Comparison of ENCODE assay signal across 12 cellular contexts in genomic region chr4:100372432-100372831, GRCh38.
DNase-seq lines count a peak whose midpoint lies in the region; ATAC-seq and TF ChIP-seq lines count a peak whose summit lies in the region.
"Had no signal": no experiment of that assay in that cellular context is flagged by ENCODE, and none has a peak within 500 bp of the region (broad histone marks: within the 10 kb centered on the region; RNA-seq: fewer than 3 reads in every experiment).

No MANE protein-coding gene starts in this region.

- H3K27ac Mint-ChIP-seq in GM23338, result no peak overlapping the region
- no peak overlapping the region for H3K27ac Mint-ChIP-seq in glutamatergic neuron (ENCODE audit: unreplicated experiment)
- H3K27ac Mint-ChIP-seq in activated T-helper 1 cell treated with anti-CD3 and anti-CD28 coated beads, Interleukin-12 subunit alpha, Interleukin-12 subunit beta, Interleukin-2, Interleukin-4 antibody, amounts not matched to agents 30 ng/mL and 10 ng/mL and 1 ng/mL, durations not matched to agents 14 hours and 24 hours and 36 hours, result no peak overlapping the region
- H3K27ac Mint-ChIP-seq: activated naive CD4-positive, alpha-beta T cell treated with anti-CD3 and anti-CD28 coated beads, Interleukin-2, amount 50 U/mL, for 72 hours; T-helper 2 cell treated with Interferon-gamma antibody and Interleukin-4, amounts not matched to agents 5 μg/mL and 100 μg/mL, for 36 hours had no signal

- H3K4me2 ChIP-seq in GM23338, result no peak overlapping the region

- intact Hi-C loops in activated T-helper 1 cell treated with anti-CD3 and anti-CD28 coated beads, Interleukin-12 subunit alpha, Interleukin-12 subunit beta, Interleukin-2, Interleukin-4 antibody, amounts not matched to agents 30 ng/mL and 10 ng/mL and 1 ng/mL, durations not matched to agents 14 hours and 24 hours and 36 hours (cut with micrococcal nuclease), result no loop called here

- TF ChIP-seq CTCF in C4-2B (conservative IDR thresholded peaks at IDR 0.05) (peak; percentile 54), GM23338 (conservative IDR thresholded peaks at IDR 0.05; ENCODE audit: low read depth in 2 of 2) (peak; percentile 63 to 75), glutamatergic neuron (IDR thresholded peaks at IDR 0.05; ENCODE audit: partially characterized antibody, unreplicated experiment) (peak; percentile 79)

- H3K4me3 Mint-ChIP-seq in GM23338, result no peak overlapping the region
- no peak overlapping the region for H3K4me3 Mint-ChIP-seq in glutamatergic neuron (ENCODE audit: unreplicated experiment)
- no peak overlapping the region for H3K4me3 Mint-ChIP-seq in activated T-helper 1 cell treated with anti-CD3 and anti-CD28 coated beads, Interleukin-12 subunit alpha, Interleukin-12 subunit beta, Interleukin-2, Interleukin-4 antibody, amounts not matched to agents 30 ng/mL and 10 ng/mL and 1 ng/mL, durations not matched to agents 14 hours and 24 hours and 36 hours
- H3K4me3 Mint-ChIP-seq: T-helper 2 cell treated with Interferon-gamma antibody and Interleukin-4, amounts not matched to agents 5 μg/mL and 100 μg/mL, for 36 hours had no signal

- H3F3A ChIP-seq in GM23338 (replicated peaks; ENCODE audit: low read depth), result no peaks in the 10 kb centered on the region

- H3K27ac ChIP-seq in C4-2B (no peak overlapping the region), GM23338 (ENCODE audit: low read depth) (no peak overlapping the region)
- H3K27ac ChIP-seq: neutrophil had no signal

- no peaks in the 10 kb centered on the region for H3K79me2 ChIP-seq in GM23338 (replicated peaks; ENCODE audit: insufficient read depth)

- H3K4me1 Mint-ChIP-seq in GM23338 (no peaks in the 10 kb centered on the region), glutamatergic neuron (ENCODE audit: low read depth, unreplicated experiment) (no peaks in the 10 kb centered on the region)
- no peaks in the 10 kb centered on the region for H3K4me1 Mint-ChIP-seq in activated T-helper 1 cell treated with anti-CD3 and anti-CD28 coated beads, Interleukin-12 subunit alpha, Interleukin-12 subunit beta, Interleukin-2, Interleukin-4 antibody, amounts not matched to agents 30 ng/mL and 10 ng/mL and 1 ng/mL, durations not matched to agents 14 hours and 24 hours and 36 hours (ENCODE audit: low read depth)

- no peaks in the 10 kb centered on the region for H3K36me3 ChIP-seq in GM23338 (ENCODE audit: insufficient read depth)
- H3K36me3 ChIP-seq: neutrophil had no signal

- no peaks in the 10 kb centered on the region for H3K27me3 ChIP-seq in GM23338 (ENCODE audit: insufficient read depth)
- H3K27me3 ChIP-seq: neutrophil had no signal

- DNase-seq in GM23338 (ENCODE audit: low spot score) (peak; percentile 67), SK-MEL-5 (ENCODE audit: low read depth, low spot score) (peak; percentile 22), glutamatergic neuron (no peak), NCI-H146 (lab: John Stamatoyannopoulos, UW) (no peak), NCI-H345 (lab: John Stamatoyannopoulos, UW) (no peak), NCI-H446 (lab: John Stamatoyannopoulos, UW) (no peak)
- DNase-seq in activated T-helper 1 cell treated with anti-CD3 and anti-CD28 coated beads, Interleukin-12 subunit alpha, Interleukin-12 subunit beta, Interleukin-2, Interleukin-4 antibody, amounts not matched to agents 30 ng/mL and 10 ng/mL and 1 ng/mL, durations not matched to agents 14 hours and 24 hours and 36 hours (ENCODE audit: low spot score), result no peak
- DNase-seq: NCI-H1436 treated with DMSO at 0.1 percent for 48 hours had no signal

- H3K4me3 ChIP-seq in GM23338, result no peak overlapping the region

- no peaks in the 10 kb centered on the region for H3K4me1 ChIP-seq in GM23338 (ENCODE audit: insufficient read depth)

- no peaks in the 10 kb centered on the region for H3K27me3 Mint-ChIP-seq in GM23338 (ENCODE audit: insufficient read depth, low read depth, poor library complexity)
- H3K27me3 Mint-ChIP-seq in glutamatergic neuron (ENCODE audit: unreplicated experiment), result no peaks in the 10 kb centered on the region
- no peaks in the 10 kb centered on the region for H3K27me3 Mint-ChIP-seq in activated T-helper 1 cell treated with anti-CD3 and anti-CD28 coated beads, Interleukin-12 subunit alpha, Interleukin-12 subunit beta, Interleukin-2, Interleukin-4 antibody, amounts not matched to agents 30 ng/mL and 10 ng/mL and 1 ng/mL, durations not matched to agents 14 hours and 24 hours and 36 hours (ENCODE audit: insufficient read depth)

- no peak overlapping the region for H2AFZ ChIP-seq in GM23338

- H3K9me2 ChIP-seq in GM23338 (ENCODE audit: insufficient read depth), result peaks cover under 1% of the 10 kb centered on the region; the same call in 1 of the 2 replicates

- H3K36me3 Mint-ChIP-seq in GM23338 (ENCODE audit: low read depth) (no peaks in the 10 kb centered on the region), glutamatergic neuron (ENCODE audit: unreplicated experiment) (no peaks in the 10 kb centered on the region)
- H3K36me3 Mint-ChIP-seq in activated T-helper 1 cell treated with anti-CD3 and anti-CD28 coated beads, Interleukin-12 subunit alpha, Interleukin-12 subunit beta, Interleukin-2, Interleukin-4 antibody, amounts not matched to agents 30 ng/mL and 10 ng/mL and 1 ng/mL, durations not matched to agents 14 hours and 24 hours and 36 hours (ENCODE audit: low read depth), result no peaks in the 10 kb centered on the region
- H3K36me3 Mint-ChIP-seq: activated naive CD4-positive, alpha-beta T cell treated with anti-CD3 and anti-CD28 coated beads, Interleukin-2, amount 50 U/mL, for 72 hours had no signal

- ATAC-seq in GM23338, result peak; percentile 40; the same call in 2 of the 3 replicates
- ATAC-seq: activated naive CD4-positive, alpha-beta T cell treated with anti-CD3 and anti-CD28 coated beads, Interleukin-2, amount 50 U/mL, for 72 hours had no signal

- no peaks in the 10 kb centered on the region for H4K20me1 ChIP-seq in GM23338 (replicated peaks; ENCODE audit: insufficient read depth)

- in situ Hi-C loops in SK-MEL-5 (cut with HindIII; ENCODE audit: low pct_unique_long_range_greater_than_20kb, low sequenced_read_pairs), result no loop called here

- H3K9me3 Mint-ChIP-seq in GM23338, result no peaks in the 10 kb centered on the region
- no peaks in the 10 kb centered on the region for H3K9me3 Mint-ChIP-seq in glutamatergic neuron (ENCODE audit: unreplicated experiment)
- no peaks in the 10 kb centered on the region for H3K9me3 Mint-ChIP-seq in activated T-helper 1 cell treated with anti-CD3 and anti-CD28 coated beads, Interleukin-12 subunit alpha, Interleukin-12 subunit beta, Interleukin-2, Interleukin-4 antibody, amounts not matched to agents 30 ng/mL and 10 ng/mL and 1 ng/mL, durations not matched to agents 14 hours and 24 hours and 36 hours
- H3K9me3 Mint-ChIP-seq: activated naive CD4-positive, alpha-beta T cell treated with anti-CD3 and anti-CD28 coated beads, Interleukin-2, amount 50 U/mL, for 72 hours; T-helper 2 cell treated with Interferon-gamma antibody and Interleukin-4, amounts not matched to agents 5 μg/mL and 100 μg/mL, for 36 hours had no signal

TF ChIP-seq in GM23338, 12 proteins besides CTCF, POLR2A, EP300 and RAD21 (continues in another document):
- TF ChIP-seq ZNF114 (CRISPR knock-in tag; IDR thresholded peaks at IDR 0.05) (no peak), POLR2AphosphoS5 (IDR thresholded peaks at IDR 0.05; ENCODE audit: low read depth) (no peak), STAT1 (IDR thresholded peaks at IDR 0.05; ENCODE audit: unreplicated experiment) (no peak), CREB1 (CRISPR knock-in tag; IDR thresholded peaks at IDR 0.05; ENCODE audit: low read depth) (no peak), NANOG (IDR thresholded peaks at IDR 0.05; ENCODE audit: borderline replicate concordance) (no peak), EZH2phosphoT487 (IDR thresholded peaks at IDR 0.05; ENCODE audit: unreplicated experiment) (no peak), ZNF331 (CRISPR knock-in tag; IDR thresholded peaks at IDR 0.05; ENCODE audit: low read depth) (no peak), ETS1 (IDR thresholded peaks at IDR 0.05) (no peak), REST (IDR thresholded peaks at IDR 0.05; ENCODE audit: unreplicated experiment) (no peak), EZH2 (IDR thresholded peaks at IDR 0.05; ENCODE audit: low read depth, unreplicated experiment) (no peak)

Comparison
In these comparisons a context has a peak if more than half of its experiments do, and no peak if none do; other contexts are left out.
1. DNase-seq: peak in GM23338 (single experiment) and SK-MEL-5 (single experiment); none in glutamatergic neuron (single experiment), NCI-H146 (single experiment), NCI-H345 (single experiment), NCI-H446 (0 of 2) and activated T-helper 1 cell treated with anti-CD3 and anti-CD28 coated beads, Interleukin-12 subunit alpha, Interleukin-12 subunit beta, Interleukin-2, Interleukin-4 antibody, amounts not matched to agents 30 ng/mL and 10 ng/mL and 1 ng/mL, durations not matched to agents 14 hours and 24 hours and 36 hours (single experiment).
2. Peak in every context shown above with its lines, with median percentiles within 50 percentile points of each other: CTCF ChIP-seq.